8 cellular contexts compared by ENCODE assay signal in genomic region chr2:12555012-12555645, GRCh38.
DNase-seq lines count a peak whose midpoint lies in the region; ATAC-seq and TF ChIP-seq lines count a peak whose summit lies in the region.

No MANE protein-coding gene starts in this region.

- CTCF ChIA-PET in OCI-LY7 (lab: Charles Lee; ENCODE audit: unreplicated experiment): no interaction called here

- H3K9me2 ChIP-seq in OCI-LY7 (ENCODE audit: insufficient read depth, low read length): no peaks in the 10 kb centered on the region

- peaks cover 0 to 3% (median 2%) of the 10 kb centered on the region in 3 donors for H3K27me3 Mint-ChIP-seq in CD14-positive monocyte (ENCODE audit: low read depth in 3 of 3)

- H3K36me3 Mint-ChIP-seq in CD14-positive monocyte: no peaks in the 10 kb centered on the region

- DNase-seq in CD14-positive monocyte (ENCODE audit: low spot score): no peak
- peak; percentile 15 to 16 for DNase-seq in activated CD4-positive, alpha-beta T cell treated with anti-CD3 and anti-CD28 coated beads, Interleukin-2, amount 50 U/mL, for 4 hours
- no peak for DNase-seq in right cardiac atrium
- peak; percentile 35 for DNase-seq in stromal cell of bone marrow (ENCODE audit: low read depth)
- no peak for DNase-seq in DMS79 treated with DMSO at 0.1 percent for 48 hours (lab: John Stamatoyannopoulos, UW)
- DNase-seq in OCI-LY7 (ENCODE audit: low spot score): no peak

- H3K4me2 ChIP-seq in OCI-LY7 (ENCODE audit: low read length): no peak overlapping the region

- H3K4me1 Mint-ChIP-seq in CD14-positive monocyte: peaks cover 20% of the 10 kb centered on the region

- no peaks in the 10 kb centered on the region for H3K27me3 ChIP-seq in right cardiac atrium (ENCODE audit: control insufficient read depth, insufficient read depth)

- H3K36me3 ChIP-seq in OCI-LY7 (ENCODE audit: insufficient read depth, low read length): no peaks in the 10 kb centered on the region

- H3K4me1 ChIP-seq in right cardiac atrium (ENCODE audit: control insufficient read depth, insufficient read depth, low read length) (peaks cover 2% of the 10 kb centered on the region), OCI-LY7 (ENCODE audit: insufficient read depth, low read length, poor library complexity, severe bottlenecking) (no peaks in the 10 kb centered on the region)

- POLR2A ChIA-PET in OCI-LY7 (lab: Charles Lee): interaction anchor here (1.2 to 1.3 kb wide), 2 partner anchors 11 to 19 kb away, joined by 3 read pairs; no protein-coding TSS in a partner anchor

- 48% methylated on average over 2 of the region's 2 CpGs for WGBS in right cardiac atrium

- intact Hi-C loops in CD14-positive monocyte (cut with micrococcal nuclease) (no loop called here), right cardiac atrium (cut with DNase I) (no loop called here), OCI-LY7 (cut with micrococcal nuclease; ENCODE audit: unreplicated experiment) (loop anchor here (2.0 kb wide), 1 partner anchor 162 kb away; the partner anchor contains the start of gene TRIB2)

- no peaks in the 10 kb centered on the region for H3K79me2 ChIP-seq in OCI-LY7 (ENCODE audit: insufficient read depth, low read depth, low read length)

- H2AFZ ChIP-seq in OCI-LY7 (ENCODE audit: low read length): no peak overlapping the region

- no peaks in the 10 kb centered on the region for H4K20me1 ChIP-seq in OCI-LY7 (ENCODE audit: insufficient read depth, low read length)

- H3K4me3 Mint-ChIP-seq in CD14-positive monocyte: no peak overlapping the region

- ATAC-seq in HG02798 (IDR thresholded peaks at IDR 0.05; ENCODE audit: poor library complexity, unreplicated experiment) (peak; percentile 46), right cardiac atrium (peak; percentile 33 to 52), GM21737 (IDR thresholded peaks at IDR 0.05; ENCODE audit: unreplicated experiment) (no peak)

- peaks cover 0 to 2% (median 0%) of the 10 kb centered on the region in 7 donors for H3K9me3 Mint-ChIP-seq in CD14-positive monocyte

- TF ChIP-seq CTCF in CD14-positive monocyte (IDR thresholded peaks at IDR 0.05) (no peak), OCI-LY7 (conservative IDR thresholded peaks at IDR 0.05; ENCODE audit: low read length) (no peak)

- H3K9me3 ChIP-seq in right cardiac atrium (ENCODE audit: control insufficient read depth, low read length): no peaks in the 10 kb centered on the region
- no peaks in the 10 kb centered on the region for H3K9me3 ChIP-seq in OCI-LY7 (ENCODE audit: low read length)

- peak overlapping the region in 4 of 7 donors; percentile 29 to 80 (median 46) for H3K27ac Mint-ChIP-seq in CD14-positive monocyte

- no peak overlapping the region for H3K4me3 ChIP-seq in right cardiac atrium (ENCODE audit: low read length)
- H3K4me3 ChIP-seq in OCI-LY7 (ENCODE audit: low read depth, low read length, poor library complexity, severe bottlenecking): no peak overlapping the region

- H3K27ac ChIP-seq in right cardiac atrium (ENCODE audit: low read length) (peak overlapping the region; percentile 3), OCI-LY7 (ENCODE audit: low read depth, low read length, poor library complexity, severe bottlenecking) (no peak overlapping the region)

- BruUV-seq in OCI-LY7 (replicated peaks; lab: Mats Ljungman, UMichigan): no TSS peak

Comparison
In these comparisons a context has a peak if more than half of its experiments do, and no peak if none do; other contexts are left out.
1. DNase-seq: peak in activated CD4-positive, alpha-beta T cell treated with anti-CD3 and anti-CD28 coated beads, Interleukin-2, amount 50 U/mL, for 4 hours (2 of 2) and stromal cell of bone marrow (single experiment); none in CD14-positive monocyte (single experiment), right cardiac atrium (0 of 3), DMS79 treated with DMSO at 0.1 percent for 48 hours (single experiment) and OCI-LY7 (single experiment).